In genomic region chr6:53862517-53863457, GRCh38 we compare ENCODE assay signal across 11 cellular contexts.
DNase-seq lines count a peak whose midpoint lies in the region; TF ChIP-seq lines count a peak whose summit lies in the region.
"Had no signal": no experiment of that assay in that cellular context is flagged by ENCODE, and none has a peak within 500 bp of the region (broad histone marks: within the 10 kb centered on the region; RNA-seq: fewer than 3 reads in every experiment).

No MANE protein-coding gene starts in this region.

- H2BK20ac ChIP-seq in H9 (ENCODE audit: low read depth, low read length, poor library complexity, severe bottlenecking): no peak overlapping the region

- H3K79me2 ChIP-seq in H9 (ENCODE audit: insufficient read depth, low read length): no peaks in the 10 kb centered on the region
- peaks cover 94% of the 10 kb centered on the region for H3K79me2 ChIP-seq in hepatocyte
- peaks cover 29% of the 10 kb centered on the region for H3K79me2 ChIP-seq in smooth muscle cell (ENCODE audit: low read depth)

- no peak overlapping the region for H3K4me3 Mint-ChIP-seq in H9
- H3K4me3 Mint-ChIP-seq: activated CD4-positive, alpha-beta memory T cell treated with anti-CD3 and anti-CD28 coated beads, Interleukin-2, amount 10 ng/mL, durations not matched to agents 7 days and 5 days had no signal

- H3K4me1 ChIP-seq in H9 (ENCODE audit: insufficient read depth, low read length) (no peaks in the 10 kb centered on the region), hepatocyte (ENCODE audit: insufficient read depth) (peaks cover 12% of the 10 kb centered on the region), smooth muscle cell (ENCODE audit: low read depth) (peaks cover 10% of the 10 kb centered on the region)

- H2AK5ac ChIP-seq in H9 (ENCODE audit: insufficient read length, low read length): no peak overlapping the region

- H3K27me3 ChIP-seq in H9 (ENCODE audit: insufficient read depth, low read length): no peaks in the 10 kb centered on the region
- H3K27me3 ChIP-seq in hepatocyte: no peaks in the 10 kb centered on the region
- H3K27me3 ChIP-seq in smooth muscle cell (ENCODE audit: low read depth): no peaks in the 10 kb centered on the region

- H3K36me3 Mint-ChIP-seq in H9 (ENCODE audit: insufficient read depth in 1 of 3, low read depth in 3 of 3): no peaks in the 10 kb centered on the region

- H2AFZ ChIP-seq in H9 (ENCODE audit: low read length): no peak overlapping the region
- no peak overlapping the region for H2AFZ ChIP-seq in hepatocyte
- no peak overlapping the region for H2AFZ ChIP-seq in smooth muscle cell (ENCODE audit: low read depth)
- H2AFZ ChIP-seq: PC-9 had no signal

- H4K91ac ChIP-seq in H9 (ENCODE audit: insufficient read length, low read depth, low read length): no peak overlapping the region

- no peak overlapping the region for H3K4me2 ChIP-seq in H9 (ENCODE audit: insufficient read depth, insufficient read length, low read length)
- peak overlapping the region; percentile 9 for H3K4me2 ChIP-seq in hepatocyte
- H3K4me2 ChIP-seq in smooth muscle cell: peak overlapping the region; percentile 32
- H3K4me2 ChIP-seq: PC-9 had no signal

- no peak overlapping the region for H3T11ph ChIP-seq in H9 (ENCODE audit: low read length)

- no peak overlapping the region for H2BK12ac ChIP-seq in H9 (ENCODE audit: insufficient read length, low read depth, low read length)

- H4K20me1 ChIP-seq in H9 (ENCODE audit: control insufficient read depth, insufficient read depth, insufficient read length): peaks cover under 1% of the 10 kb centered on the region
- H4K20me1 ChIP-seq in hepatocyte (ENCODE audit: insufficient read depth, poor library complexity, severe bottlenecking): no peaks in the 10 kb centered on the region
- peaks cover 22% of the 10 kb centered on the region for H4K20me1 ChIP-seq in smooth muscle cell (ENCODE audit: low read depth)

- H3K23ac ChIP-seq in H9 (ENCODE audit: insufficient read length, low read depth, low read length): no peak overlapping the region

- H3K23me2 ChIP-seq in H9 (ENCODE audit: insufficient read length, low read depth, low read length, poor library complexity, severe bottlenecking): no peaks in the 10 kb centered on the region

- H3K79me1 ChIP-seq in H9 (ENCODE audit: insufficient read depth, low read depth, low read length, poor library complexity, severe bottlenecking): peaks cover 6% of the 10 kb centered on the region

- WGBS in H9 (ENCODE audit: extremely low coverage, insufficient read length, low lambda C conversion rate): no CpG with 5 or more reads among the region's 9 CpGs
- 82% methylated on average over 9 of the region's 9 CpGs for WGBS in hepatocyte (ENCODE audit: low lambda C conversion rate, missing lambda C conversion rate)
- 76% methylated on average over 9 of the region's 9 CpGs for whole genome bisulfite sequencing in smooth muscle cell (ENCODE audit: low lambda C conversion rate)

- no peak overlapping the region for H4K8ac ChIP-seq in H9 (replicated peaks; ENCODE audit: insufficient read length, low read depth, low read length)

- POLR2A ChIA-PET in GM10248 (lab: Yijun Ruan, JAX): no interaction called here

- H3K4me1 Mint-ChIP-seq in H9: peaks cover 8 to 12% of the 10 kb centered on the region in 2 experiments

- H2BK15ac ChIP-seq in H9 (ENCODE audit: low read depth, low read length): no peak overlapping the region

- DNase-seq in H9 (no peak), astrocyte of the spinal cord (ENCODE audit: low read depth, low spot score) (peak; percentile 70), hepatocyte (ENCODE audit: low spot score) (no peak), smooth muscle cell (lab: John Stamatoyannopoulos, UW; ENCODE audit: unreplicated experiment) (no peak), GM10248 (ENCODE audit: extremely low spot score) (no peak), GOT3 (lab: John Stamatoyannopoulos, UW) (no peak), NCI-H2029 (lab: John Stamatoyannopoulos, UW) (no peak), NCI-H526 (lab: John Stamatoyannopoulos, UW) (no peak)
- DNase-seq: activated CD4-positive, alpha-beta memory T cell treated with anti-CD3 and anti-CD28 coated beads, Interleukin-2, amount 10 ng/mL, durations not matched to agents 7 days and 5 days; DMS53; PC-9 had no signal

- peaks cover 9% of the 10 kb centered on the region for H3F3A ChIP-seq in smooth muscle cell (ENCODE audit: low read depth)

- no peak overlapping the region for H3K56ac ChIP-seq in H9 (ENCODE audit: insufficient read length, low read depth, low read length)

- in situ Hi-C loops in astrocyte of the spinal cord (cut with HindIII; ENCODE audit: low sequenced_read_pairs): no loop called here

- H3K18ac ChIP-seq in H9 (ENCODE audit: insufficient read length, low read depth, low read length): no peak overlapping the region

- no peaks in the 10 kb centered on the region for H3K9me2 ChIP-seq in hepatocyte (replicated peaks; ENCODE audit: insufficient read depth)

- H3K36me3 ChIP-seq in hepatocyte (replicated peaks; ENCODE audit: insufficient read depth, low read depth) (no peaks in the 10 kb centered on the region), smooth muscle cell (ENCODE audit: low read depth) (no peaks in the 10 kb centered on the region)

- H2BK120ac ChIP-seq in H9 (ENCODE audit: low read depth, low read length, poor library complexity, severe bottlenecking): no peak overlapping the region

- H4K5ac ChIP-seq in H9 (ENCODE audit: insufficient read length, low read depth, low read length): no peak overlapping the region

- H3K4me3 ChIP-seq in astrocyte of the spinal cord (ENCODE audit: low read depth, low read length) (no peak overlapping the region), hepatocyte (no peak overlapping the region), smooth muscle cell (no peak overlapping the region)
- H3K4me3 ChIP-seq: PC-9 had no signal

- H3K9me3 Mint-ChIP-seq in H9: no peaks in the 10 kb centered on the region
- H3K9me3 Mint-ChIP-seq: activated CD4-positive, alpha-beta memory T cell treated with anti-CD3 and anti-CD28 coated beads, Interleukin-2, amount 10 ng/mL, durations not matched to agents 7 days and 5 days had no signal

- TF ChIP-seq CTCF in H9 (conservative IDR thresholded peaks at IDR 0.05): 0 out of 3 replicates have a peak, but pooled peaks have one; percentile 11
- TF ChIP-seq CTCF in astrocyte of the spinal cord (IDR thresholded peaks at IDR 0.05; ENCODE audit: low read depth, low read length): no peak
- TF ChIP-seq CTCF in hepatocyte (IDR thresholded peaks at IDR 0.05; ENCODE audit: poor library complexity): no peak
- TF ChIP-seq CTCF in smooth muscle cell (IDR thresholded peaks at IDR 0.05; ENCODE audit: borderline replicate concordance, insufficient read depth, poor library complexity, severe bottlenecking): no peak
- TF ChIP-seq CTCF in GM10248 (IDR thresholded peaks at IDR 0.05; ENCODE audit: control extremely low read depth, extremely low read depth, low read depth, missing control alignments): no peak

- no peak overlapping the region for H3K27ac Mint-ChIP-seq in H9
- H3K27ac Mint-ChIP-seq: activated CD4-positive, alpha-beta memory T cell treated with anti-CD3 and anti-CD28 coated beads, Interleukin-2, amount 10 ng/mL, durations not matched to agents 7 days and 5 days had no signal

- H3K14ac ChIP-seq in H9 (ENCODE audit: insufficient read depth, low read length): no peak overlapping the region

- H2BK5ac ChIP-seq in H9 (ENCODE audit: insufficient read length, low read length): no peak overlapping the region

- no peaks in the 10 kb centered on the region for H3K27me3 Mint-ChIP-seq in H9 (ENCODE audit: low read depth)
- H3K27me3 Mint-ChIP-seq: activated CD4-positive, alpha-beta memory T cell treated with anti-CD3 and anti-CD28 coated beads, Interleukin-2, amount 10 ng/mL, durations not matched to agents 7 days and 5 days had no signal

- no peaks in the 10 kb centered on the region for H3K9me3 ChIP-seq in H9 (ENCODE audit: control insufficient read depth, low read depth, low read length)
- no peaks in the 10 kb centered on the region for H3K9me3 ChIP-seq in hepatocyte (ENCODE audit: low read depth)
- no peaks in the 10 kb centered on the region for H3K9me3 ChIP-seq in smooth muscle cell (replicated peaks; ENCODE audit: low read depth)

- CTCF ChIA-PET in GM10248 (lab: Yijun Ruan, JAX): interaction anchor here (1.9 kb wide), 1 partner anchor 20 kb away, joined by 4 read pairs; no protein-coding TSS in a partner anchor

- H3K4ac ChIP-seq in H9 (ENCODE audit: low read depth, low read length): no peak overlapping the region

- H3K27ac ChIP-seq in H9 (ENCODE audit: insufficient read length, low read depth, low read length): no peak overlapping the region
- peak overlapping the region; percentile 5 for H3K27ac ChIP-seq in hepatocyte
- peak overlapping the region; percentile 43 for H3K27ac ChIP-seq in smooth muscle cell (ENCODE audit: low read depth)
- H3K27ac ChIP-seq: PC-9 had no signal

- no peak overlapping the region for H3K9ac ChIP-seq in H9 (ENCODE audit: extremely low read depth, insufficient read length, low read length)
- no peak overlapping the region for H3K9ac ChIP-seq in smooth muscle cell (ENCODE audit: low read depth)
